ENCODE assay signal across 8 cellular contexts in genomic region chr17:81239714-81240555, GRCh38. TPM values are rescaled to one million over a fixed set of nuclear protein-coding genes. Genes with fewer than 3 reads are reported as not detected.
DNase-seq lines count a peak whose midpoint lies in the region; ATAC-seq and TF ChIP-seq lines count a peak whose summit lies in the region.

No MANE protein-coding gene starts in this region.

- no peaks in the 10 kb centered on the region for H3K9me3 Mint-ChIP-seq in MCF 10A (ENCODE audit: unreplicated experiment)
- no peaks in the 10 kb centered on the region for H3K9me3 Mint-ChIP-seq in stimulated activated naive CD8-positive, alpha-beta T cell treated with anti-CD3 and anti-CD28 coated beads, Interleukin-15, amount 100 ng/mL, for 72 hours

- intact Hi-C loops in MCF 10A (cut with micrococcal nuclease): loop anchor here (2.0 kb wide), 1 partner anchor 97 kb away; no protein-coding TSS in a partner anchor

- ATAC-seq in stimulated activated naive CD8-positive, alpha-beta T cell treated with anti-CD3 and anti-CD28 coated beads, Interleukin-15, amount 100 ng/mL, for 72 hours: peak; percentile 21
- ATAC-seq in HG03108 (IDR thresholded peaks at IDR 0.05; ENCODE audit: unreplicated experiment): no peak

- H3K36me3 ChIP-seq in SK-N-MC (ENCODE audit: insufficient read depth, low read length) (peaks cover 4% of the 10 kb centered on the region), mesenchymal stem cell (ENCODE audit: control insufficient read depth in 1 of 2, insufficient read depth in 2 of 2, low read depth in 1 of 2, low read length in 2 of 2) (peaks cover 17 to 56% of the 10 kb centered on the region in 2 experiments)

- no peak overlapping the region for H2BK120ac ChIP-seq in mesenchymal stem cell (ENCODE audit: low read depth, low read length)

- CTCF ChIA-PET in MCF 10A (lab: Yijun Ruan, JAX): interaction anchor here (0.6 to 1.5 kb wide), 5 partner anchors 21 to 1993 kb away, joined by 3 to 4 read pairs (median 3); no protein-coding TSS in a partner anchor

- H3K9ac ChIP-seq in SK-N-MC (ENCODE audit: insufficient read length): peak overlapping the region; percentile 88
- peak overlapping the region; percentile 93 for H3K9ac ChIP-seq in mesenchymal stem cell (ENCODE audit: low read length)

- peak overlapping the region; percentile 72 for H2AFZ ChIP-seq in mesenchymal stem cell (ENCODE audit: low read depth, low read length)

- peak; percentile 25 for DNase-seq in NK-92 treated with Interleukin-12 subunit alpha and Interleukin-12 subunit beta, amount 100 ng/mL, for 24 hours (lab: John Stamatoyannopoulos, UW)
- DNase-seq in NK-92 (lab: John Stamatoyannopoulos, UW; ENCODE audit: unreplicated experiment) (no peak), SK-N-MC (ENCODE audit: low read depth, low spot score) (no peak), MCF 10A (ENCODE audit: unreplicated experiment) (peak; percentile 46), mesenchymal stem cell (peak; percentile 31), pons (ENCODE audit: low spot score) (no peak)
- peak; percentile 48 to 74 for DNase-seq in stimulated activated naive CD8-positive, alpha-beta T cell treated with anti-CD3 and anti-CD28 coated beads, Interleukin-15, amount 100 ng/mL, for 72 hours

- H3K27me3 ChIP-seq in mesenchymal stem cell (ENCODE audit: control insufficient read depth in 1 of 2, insufficient read depth in 1 of 2, low read length in 2 of 2): no peaks in the 10 kb centered on the region

- 23% methylated on average over 37 of the region's 37 CpGs for WGBS in mesenchymal stem cell

- POLR2A ChIA-PET in MCF 10A (lab: Yijun Ruan, JAX): interaction anchor here (0.5 to 3.3 kb wide), 29 partner anchors 11 to 478 kb away, joined by 3 to 15 read pairs (median 4); partner anchors contain the start of genes ACTG1, ARL16, BAHCC1 and CEP131

- peak overlapping the region; percentile 92 for H4K8ac ChIP-seq in mesenchymal stem cell (ENCODE audit: low read length)

- peak overlapping the region; percentile 64 for H3K4me2 ChIP-seq in mesenchymal stem cell (ENCODE audit: low read length, poor library complexity, severe bottlenecking)

- peak overlapping the region in 1 of 2 experiments; percentile 21 for H2BK12ac ChIP-seq in mesenchymal stem cell (ENCODE audit: low read length in 2 of 2)

- H3K9me3 ChIP-seq in SK-N-MC (ENCODE audit: low read depth, low read length) (no peaks in the 10 kb centered on the region), mesenchymal stem cell (ENCODE audit: control insufficient read depth, low read length) (no peaks in the 10 kb centered on the region)

- H3K4me3 ChIP-seq in SK-N-MC: peak overlapping the region; percentile 96
- peak overlapping the region; percentile 94 to 95 for H3K4me3 ChIP-seq in mesenchymal stem cell (ENCODE audit: insufficient read depth in 1 of 2, low read depth in 1 of 2, low read length in 2 of 2)

- peaks cover 22% of the 10 kb centered on the region for H3K4me1 Mint-ChIP-seq in MCF 10A (ENCODE audit: insufficient read depth, unreplicated experiment)
- H3K4me1 Mint-ChIP-seq in stimulated activated naive CD8-positive, alpha-beta T cell treated with anti-CD3 and anti-CD28 coated beads, Interleukin-15, amount 100 ng/mL, for 72 hours: peaks cover 65% of the 10 kb centered on the region

- TSS peak; percentile 46 for BruUV-seq in MCF 10A (replicated peaks; lab: Mats Ljungman, UMichigan)

- H3K79me1 ChIP-seq in mesenchymal stem cell (replicated peaks; ENCODE audit: low read length, poor library complexity, severe bottlenecking): peaks cover 58% of the 10 kb centered on the region

- H3K4me1 ChIP-seq in mesenchymal stem cell (ENCODE audit: control insufficient read depth, insufficient read depth, low read depth, low read length): peaks cover 48% of the 10 kb centered on the region

- H3K27me3 Mint-ChIP-seq in MCF 10A (ENCODE audit: insufficient read depth, unreplicated experiment): no peaks in the 10 kb centered on the region
- H3K27me3 Mint-ChIP-seq in stimulated activated naive CD8-positive, alpha-beta T cell treated with anti-CD3 and anti-CD28 coated beads, Interleukin-15, amount 100 ng/mL, for 72 hours: no peaks in the 10 kb centered on the region

- H3K23ac ChIP-seq in mesenchymal stem cell (ENCODE audit: low read length in 2 of 2): peak overlapping the region in 1 of 2 experiments; percentile 51

- H4K91ac ChIP-seq in mesenchymal stem cell (ENCODE audit: low read length): peak overlapping the region; percentile 94

- no peak overlapping the region for H2BK15ac ChIP-seq in mesenchymal stem cell (ENCODE audit: low read depth, poor library complexity, severe bottlenecking)

- peak overlapping the region in 1 of 2 experiments; percentile 78 for H3K14ac ChIP-seq in mesenchymal stem cell (ENCODE audit: low read length in 2 of 2)

- H2AK5ac ChIP-seq in mesenchymal stem cell (ENCODE audit: low read length, severe bottlenecking): peak overlapping the region; percentile 13

- H3K18ac ChIP-seq in mesenchymal stem cell (ENCODE audit: low read depth in 1 of 2, low read length in 2 of 2): peak overlapping the region in 1 of 2 experiments; percentile 92

- no peak for TF ChIP-seq CTCF in MCF 10A (IDR thresholded peaks at IDR 0.05; ENCODE audit: unreplicated experiment)

- peak overlapping the region; percentile 87 for H3K27ac Mint-ChIP-seq in MCF 10A (ENCODE audit: low read depth, unreplicated experiment)
- peak overlapping the region; percentile 96 to 98 for H3K27ac Mint-ChIP-seq in stimulated activated naive CD8-positive, alpha-beta T cell treated with anti-CD3 and anti-CD28 coated beads, Interleukin-15, amount 100 ng/mL, for 72 hours

- peaks cover 43% of the 10 kb centered on the region for H3K36me3 Mint-ChIP-seq in MCF 10A (ENCODE audit: insufficient read depth, unreplicated experiment)

- H2BK5ac ChIP-seq in mesenchymal stem cell (ENCODE audit: low read depth, low read length, poor library complexity, severe bottlenecking): peak overlapping the region; percentile 69

- peak overlapping the region; percentile 20 to 56 for H3K4ac ChIP-seq in mesenchymal stem cell (ENCODE audit: low read depth in 1 of 2, low read length in 2 of 2)

- H3K27ac ChIP-seq in SK-N-MC: peak overlapping the region; percentile 33; the same call in 1 of the 2 replicates
- H3K27ac ChIP-seq in mesenchymal stem cell (ENCODE audit: low read length, poor library complexity, severe bottlenecking): peak overlapping the region; percentile 73

- peak overlapping the region; percentile 84 for H3K4me3 Mint-ChIP-seq in MCF 10A (ENCODE audit: unreplicated experiment)
- H3K4me3 Mint-ChIP-seq in stimulated activated naive CD8-positive, alpha-beta T cell treated with anti-CD3 and anti-CD28 coated beads, Interleukin-15, amount 100 ng/mL, for 72 hours: peak overlapping the region; percentile 94 to 95

RNA-seq across cellular contexts. Expression of gene NDUFAF8, which starts 0.8 kb away (rescaled TPM):
- total RNA-seq in MCF 10A (2022): 95.0 and 95.3 TPM in 2 replicates
- 206 TPM for polyA plus RNA-seq in mesenchymal stem cell (2013, experiment 1 of 2)
- polyA plus RNA-seq in mesenchymal stem cell (2013, experiment 2 of 2): 215 TPM

RNA-seq across cellular contexts. Expression of gene TEPSIN, which starts 1.1 kb away (rescaled TPM):
- 23.4 and 27.4 TPM in 2 replicates for total RNA-seq in MCF 10A (2022)
- 17.7 TPM for polyA plus RNA-seq in mesenchymal stem cell (2013, experiment 1 of 2)
- polyA plus RNA-seq in mesenchymal stem cell (2013, experiment 2 of 2): 18.9 TPM

RNA-seq across cellular contexts. Expression of gene CEP131, which starts 17.2 kb away (rescaled TPM):
- total RNA-seq in MCF 10A (2022): 8.0 and 9.5 TPM in 2 replicates
- 4.5 TPM for polyA plus RNA-seq in mesenchymal stem cell (2013, experiment 1 of 2)
- polyA plus RNA-seq in mesenchymal stem cell (2013, experiment 2 of 2): 4.3 TPM

RNA-seq across cellular contexts. Expression of gene SLC38A10, which starts 55.2 kb away (rescaled TPM):
- 98.2 and 108 TPM in 2 replicates for total RNA-seq in MCF 10A (2022)
- polyA plus RNA-seq in mesenchymal stem cell (2013, experiment 1 of 2): 54.5 TPM
- 52.5 TPM for polyA plus RNA-seq in mesenchymal stem cell (2013, experiment 2 of 2)

Comparison
In these comparisons a context has a peak if more than half of its experiments do, and no peak if none do; other contexts are left out.
1. DNase-seq: peak in NK-92 treated with Interleukin-12 subunit alpha and Interleukin-12 subunit beta, amount 100 ng/mL, for 24 hours (single experiment), MCF 10A (single experiment), mesenchymal stem cell (single experiment) and stimulated activated naive CD8-positive, alpha-beta T cell treated with anti-CD3 and anti-CD28 coated beads, Interleukin-15, amount 100 ng/mL, for 72 hours (2 of 2); none in NK-92 (single experiment), SK-N-MC (single experiment) and pons (single experiment).